ENCODE assay signal across 26 cellular contexts in the genomic region with DNA sequence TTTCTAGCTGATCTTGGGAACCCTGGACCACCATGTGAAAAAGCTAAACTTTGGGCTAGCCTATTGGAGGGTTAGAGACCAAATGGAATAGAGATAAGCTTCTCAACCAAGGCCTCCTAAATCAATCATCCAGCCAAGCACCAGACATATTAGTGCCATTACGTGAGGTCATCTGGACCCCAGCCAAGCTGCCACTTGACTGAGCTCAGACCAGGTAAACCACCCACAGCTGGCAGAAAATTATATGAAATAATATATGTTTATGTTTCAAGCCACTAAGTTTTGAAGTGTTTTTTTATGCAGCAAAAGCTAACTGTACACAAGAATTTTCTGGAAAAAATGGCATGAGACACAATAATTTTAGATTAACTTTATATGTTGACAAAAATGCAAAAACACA.
DNase-seq lines count a peak whose midpoint lies in the region; ATAC-seq, FAIRE-seq and TF ChIP-seq lines count a peak whose summit lies in the region.
"Had no signal": no experiment of that assay in that cellular context is flagged by ENCODE, and none has a peak within 500 bp of the region (broad histone marks: within the 10 kb centered on the region; RNA-seq: fewer than 3 reads in every experiment).

No MANE protein-coding gene starts in this region.

- H3K9me3 ChIP-seq in pancreas (no peaks in the 10 kb centered on the region), osteoblast (ENCODE audit: low read depth, low read length) (no peaks in the 10 kb centered on the region)
- H3K9me3 ChIP-seq: heart right ventricle had no signal

- intact Hi-C loops in pancreas (cut with DNase I), result no loop called here

- 13 to 31% methylated on average over 1 of the region's 1 CpG for WGBS in pancreas, 2 donors

- no peak for FAIRE-seq in pancreas (lab: Jason Lieb, UNC)
- FAIRE-seq: astrocyte, TTC549 had no signal

- H3K27me3 ChIP-seq in pancreas (no peaks in the 10 kb centered on the region), osteoblast (ENCODE audit: insufficient read depth, low read length) (peaks cover 3% of the 10 kb centered on the region)
- H3K27me3 ChIP-seq: heart right ventricle had no signal

- peak in 3 of 4 donors; percentile 48 to 62 (median 61) for ATAC-seq in pancreas
- ATAC-seq: activated naive CD4-positive, alpha-beta T cell treated with anti-CD3 and anti-CD28 coated beads, Interleukin-2, amount 50 U/mL, for 72 hours; activated T-helper 17 cell treated with anti-CD3 and anti-CD28 coated beads, Interleukin-2, amount 50 U/mL, for 72 hours; heart right ventricle; PC-3; stimulated activated naive B cell treated with anti-CD40 and anti-IgM and Interleukin-4, amounts not matched to agents 10 μg/mL and 1 μg/mL and 100 μg/mL, for 72 hours had no signal

- no peaks in the 10 kb centered on the region for H3K36me3 ChIP-seq in pancreas
- H3K36me3 ChIP-seq in osteoblast (ENCODE audit: insufficient read depth, low read length), result no peaks in the 10 kb centered on the region
- H3K36me3 ChIP-seq: heart right ventricle had no signal

- no peak overlapping the region for H3K27ac ChIP-seq in pancreas
- H3K27ac ChIP-seq in osteoblast (ENCODE audit: low read depth, low read length), result no peak overlapping the region
- H3K27ac ChIP-seq: epithelial cell of prostate, heart right ventricle had no signal

- no peak overlapping the region for H2AFZ ChIP-seq in osteoblast (ENCODE audit: low read length)

- H3K4me1 ChIP-seq in pancreas (no peaks in the 10 kb centered on the region), osteoblast (ENCODE audit: insufficient read depth, low read length) (peaks cover 13% of the 10 kb centered on the region)
- H3K4me1 ChIP-seq: heart right ventricle had no signal

- H3K4me2 ChIP-seq in osteoblast (ENCODE audit: insufficient read depth, low read length), result no peak overlapping the region
- H3K4me2 ChIP-seq: smooth muscle cell had no signal

- DNase-seq in NCI-H2107 treated with DMSO at 0.1 percent for 48 hours (lab: John Stamatoyannopoulos, UW; ENCODE audit: unreplicated experiment) (peak; percentile 14), NCI-H2107 (lab: John Stamatoyannopoulos, UW) (no peak), NCI-H1417 (lab: John Stamatoyannopoulos, UW) (peak; percentile 53 to 86 (median 55)), NCI-H748 (lab: John Stamatoyannopoulos, UW; ENCODE audit: unreplicated experiment) (peak; percentile 74), pancreas (peak; percentile 14 to 67 (median 42)), Kasumi-1 (lab: John Stamatoyannopoulos, UW) (no peak), UCSD-AML1 (lab: John Stamatoyannopoulos, UW; ENCODE audit: unreplicated experiment) (no peak), osteoblast (ENCODE audit: insufficient read length, low spot score, missing footprints) (no peak)
- DNase-seq: activated CD4-positive, alpha-beta T cell treated with anti-CD3 and anti-CD28 coated beads for 4 hours; H7; heart right ventricle; mesenchymal stem cell; NCI-H1436 treated with DMSO at 0.1 percent for 48 hours; NCI-H526 treated with DMSO at 0.1 percent for 48 hours; occipital lobe; PC-3; Right ventricle myocardium superior; stimulated activated CD4-positive, alpha-beta T cell treated with anti-CD3 and anti-CD28 coated beads, Interleukin-2, amount 100 ng/mL, for 48 hours; stimulated activated naive B cell treated with anti-CD40 and anti-IgM and Interleukin-4, amounts not matched to agents 10 μg/mL and 1 μg/mL and 100 μg/mL, for 72 hours; T-helper 1 cell had no signal

- no peak for TF ChIP-seq CTCF in pancreas (IDR thresholded peaks at IDR 0.05)
- no peak for TF ChIP-seq CTCF in osteoblast (IDR thresholded peaks at IDR 0.05; ENCODE audit: extremely low read depth, low read depth, low read length)

- H3K4me3 ChIP-seq in pancreas (no peak overlapping the region), osteoblast (ENCODE audit: insufficient read depth, low read length) (no peak overlapping the region)
- H3K4me3 ChIP-seq: heart right ventricle, smooth muscle cell had no signal

- no peaks in the 10 kb centered on the region for H4K20me1 ChIP-seq in osteoblast (ENCODE audit: insufficient read depth, low read length)

- no peaks in the 10 kb centered on the region for H3K79me2 ChIP-seq in osteoblast (ENCODE audit: insufficient read depth, low read length)

Comparison
In these comparisons a context has a peak if more than half of its experiments do, and no peak if none do; other contexts are left out.
1. DNase-seq: peak in NCI-H2107 treated with DMSO at 0.1 percent for 48 hours (single experiment), NCI-H1417 (3 of 3), NCI-H748 (single experiment) and pancreas (6 of 6); none in NCI-H2107 (single experiment), Kasumi-1 (0 of 2), UCSD-AML1 (single experiment) and osteoblast (single experiment).